Comparison of ENCODE assay signal across 1 cellular context in genomic region chr3:29374255-29374654, GRCh38.
TF ChIP-seq lines count a peak whose summit lies in the region.

No MANE protein-coding gene starts in this region.

TF ChIP-seq in GM12878, 131 proteins besides CTCF, POLR2A, EP300 and RAD21 (continued from another document):
- no peak for TF ChIP-seq IRF3 (IDR thresholded peaks at IDR 0.05)
- no peak for TF ChIP-seq SMAD5 (IDR thresholded peaks at IDR 0.05; ENCODE audit: low read depth)
- no peak for TF ChIP-seq CREM (IDR thresholded peaks at IDR 0.05; ENCODE audit: low read depth)
- no peak for TF ChIP-seq STAT3 (IDR thresholded peaks at IDR 0.05; ENCODE audit: low read depth, low read length)
TF ChIP-seq in GM12878: peak in this region for 0.
